ENCODE assay signal across 19 cellular contexts in the genomic region with DNA sequence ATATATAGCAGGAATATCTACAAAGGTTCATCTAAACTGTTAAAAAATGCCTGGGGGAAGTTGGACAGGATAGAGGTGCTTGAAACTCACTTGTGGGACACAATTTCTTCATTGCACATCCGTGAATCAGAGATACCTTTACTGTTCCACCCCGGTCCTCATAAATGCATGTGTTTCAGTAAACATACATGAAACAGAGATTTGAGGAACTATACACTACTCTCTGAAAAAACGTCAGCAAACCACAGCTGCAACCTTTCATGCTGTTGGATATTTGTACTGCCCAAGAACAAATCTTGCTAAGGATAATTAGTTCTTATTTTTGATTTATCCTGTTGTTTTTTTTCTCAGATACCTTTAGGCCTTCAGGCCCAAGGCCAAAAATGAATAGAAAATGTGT.
DNase-seq lines count a peak whose midpoint lies in the region; ATAC-seq, FAIRE-seq and TF ChIP-seq lines count a peak whose summit lies in the region.
"Had no signal": no experiment of that assay in that cellular context is flagged by ENCODE, and none has a peak within 500 bp of the region (broad histone marks: within the 10 kb centered on the region; RNA-seq: fewer than 3 reads in every experiment).

No MANE protein-coding gene starts in this region.

- POLR2A ChIA-PET in GM12878 (lab: Charles Lee), result no interaction called here

- 67% methylated on average over 3 of the region's 3 CpGs for WGBS in GM12878 (ENCODE audit: insufficient coverage, insufficient replicate concordance, low lambda C conversion rate, missing lambda C conversion rate)

- no peak overlapping the region for H2AFZ ChIP-seq in GM12878 (ENCODE audit: control insufficient read depth, low read depth, low read length)

- no peak for TF ChIP-seq EP300 in GM12878 (IDR thresholded peaks at IDR 0.05; ENCODE audit: borderline replicate concordance in 1 of 2, control insufficient read depth in 1 of 2, low read depth in 2 of 2, low read length in 2 of 2)

- SMC1A ChIA-PET in GM12878 (lab: Charles Lee; ENCODE audit: uncharacterized antibody, unreplicated experiment), result interaction anchor here (1.2 to 1.5 kb wide), 3 partner anchors 9 to 117 kb away, joined by 3 to 4 read pairs (median 4); no protein-coding TSS in a partner anchor

- no peak for DNase-seq in GM12878 (ENCODE audit: low read depth, low spot score)
- DNase-seq in ACHN, result no peak
- DNase-seq in NCI-H1417 treated with DMSO at 0.1 percent for 48 hours (lab: John Stamatoyannopoulos, UW), result no peak
- no peak for DNase-seq in activated CD4-positive, alpha-beta T cell treated with anti-CD3 and anti-CD28 coated beads, Interleukin-2, amount 50 U/mL, for 4 hours
- DNase-seq in GM19240 (ENCODE audit: insufficient read length, low spot score), result no peak
- DNase-seq: activated gamma-delta T cell; H9; lower lobe of right lung; MG63; NCI-H2171 treated with DMSO at 0.1 percent for 48 hours; nephron progenitor cell; stimulated activated CD4-positive, alpha-beta T cell treated with anti-CD3 and anti-CD28 coated beads, Interleukin-12 subunit alpha, Interleukin-12 subunit beta, amount 100 ng/mL, for 4 hours; substantia nigra had no signal

- TF ChIP-seq RAD21 in GM12878 (IDR thresholded peaks at IDR 0.05; ENCODE audit: insufficient read depth, low read depth, low read length), result no peak

- H3K9ac ChIP-seq in GM12878 (ENCODE audit: control insufficient read depth, insufficient read depth, low read length), result no peak overlapping the region

- TF ChIP-seq POLR2A in GM12878 (IDR thresholded peaks at IDR 0.05; ENCODE audit: low read depth, low read length), result no peak

- no peak for FAIRE-seq in GM12878 (lab: Jason Lieb, UNC)
- FAIRE-seq: colon had no signal

- no TSS peak for BruUV-seq in GM12878 (replicated peaks; lab: Mats Ljungman, UMichigan)

- intact Hi-C loops in GM12878 (cut with micrococcal nuclease; ENCODE audit: unreplicated experiment), result no loop called here

- RAD21 ChIA-PET in GM12878 (lab: Charles Lee; ENCODE audit: unreplicated experiment), result no interaction called here

- H3K9me3 ChIP-seq in GM12878 (replicated peaks; ENCODE audit: control insufficient read depth, insufficient read depth, low read length), result no peaks in the 10 kb centered on the region; the same call in 2 of the 3 replicates
- H3K9me3 ChIP-seq: ascending aorta, gastroesophageal sphincter, lower lobe of right lung, MG63 had no signal

- no peak overlapping the region for H3K27ac ChIP-seq in GM12878 (ENCODE audit: control insufficient read depth, insufficient read depth)
- H3K27ac ChIP-seq: ascending aorta, gastroesophageal sphincter, lower lobe of right lung had no signal

- H3K36me3 ChIP-seq in GM12878 (ENCODE audit: control insufficient read depth in 2 of 2, insufficient read depth in 2 of 2, low read length in 1 of 2), result peaks cover 0 to 3% of the 10 kb centered on the region in 2 experiments; a peak in 2 of 4 replicates
- H3K36me3 ChIP-seq: ascending aorta, MG63 had no signal

- no peak for TF ChIP-seq CTCF in GM12878 (IDR thresholded peaks at IDR 0.05 in 2 of 3, conservative IDR thresholded peaks at IDR 0.05 in 1 of 3; ENCODE audit: control insufficient read depth in 2 of 3, extremely low read depth in 1 of 3, insufficient read depth in 1 of 3, low read depth in 3 of 3, low read length in 3 of 3)

- no peak overlapping the region for H3K4me3 ChIP-seq in GM12878
- H3K4me3 ChIP-seq: ascending aorta, gastroesophageal sphincter, lower lobe of right lung, MG63 had no signal

- ATAC-seq in GM18858 (IDR thresholded peaks at IDR 0.05; ENCODE audit: unreplicated experiment) (peak; percentile 74), GM21529 (IDR thresholded peaks at IDR 0.05; ENCODE audit: unreplicated experiment) (peak; percentile 56), HG03159 (IDR thresholded peaks at IDR 0.05; ENCODE audit: unreplicated experiment) (peak; percentile 86), GM12878 (peak; percentile 75)
- ATAC-seq: gastroesophageal sphincter, lower lobe of right lung had no signal

- no peak overlapping the region for H3K4me2 ChIP-seq in GM12878 (ENCODE audit: control insufficient read depth, insufficient read depth)

- H3K79me2 ChIP-seq in GM12878 (ENCODE audit: control insufficient read depth, insufficient read depth, low read length), result no peaks in the 10 kb centered on the region

- H3K27me3 ChIP-seq in GM12878 (replicated peaks in 1 of 2; ENCODE audit: control insufficient read depth in 2 of 2, insufficient read depth in 2 of 2, low read length in 1 of 2), result no peaks in the 10 kb centered on the region
- H3K27me3 ChIP-seq: ascending aorta, gastroesophageal sphincter, MG63 had no signal

- CTCF ChIA-PET in GM12878 (lab: Yijun Ruan, JAX), result interaction anchor here (0.5 to 1.2 kb wide), 2 partner anchors 139 to 145 kb away, joined by 3 to 5 read pairs; no protein-coding TSS in a partner anchor

- no peaks in the 10 kb centered on the region for H4K20me1 ChIP-seq in GM12878 (ENCODE audit: control insufficient read depth, insufficient read depth)

- H3K4me1 ChIP-seq in GM12878 (ENCODE audit: control insufficient read depth, insufficient read depth, low read length), result no peaks in the 10 kb centered on the region; the same call in 1 of the 2 replicates
- H3K4me1 ChIP-seq: ascending aorta, lower lobe of right lung had no signal

- in situ Hi-C loops in GM12878 (cut with MboI), result no loop called here
- in situ Hi-C loops in ACHN (cut with HindIII; ENCODE audit: low pct_ligation_motif_present, low pct_unique_long_range_greater_than_20kb, low sequenced_read_pairs), result no loop called here

TF ChIP-seq in GM12878, 131 proteins besides CTCF, POLR2A, EP300 and RAD21:
- peak; percentile 53 for TF ChIP-seq RUNX3 (IDR thresholded peaks at IDR 0.05; ENCODE audit: low read length)
- no peak for TF ChIP-seq REST (IDR thresholded peaks at IDR 0.05; ENCODE audit: low read depth, low read length)
- no peak for TF ChIP-seq ZSCAN29 (IDR thresholded peaks at IDR 0.05)
- TF ChIP-seq YY1 (IDR thresholded peaks at IDR 0.05; ENCODE audit: low read depth, low read length), result no peak
